ENCODE assay signal across 1 cellular context in genomic region chr7:95772771-95773581, GRCh38.
A peak's percentile ranks its signal among the peaks of the same experiment; 100 is the strongest.
TF ChIP-seq lines count a peak whose summit lies in the region.

No MANE protein-coding gene starts in this region.

TF ChIP-seq in HEK293, 187 proteins besides CTCF, POLR2A, EP300 and RAD21 (continued from another document):
- TF ChIP-seq PBX3 (CRISPR knock-in tag; IDR thresholded peaks at IDR 0.05) (0 out of 2 replicates have a peak, but pooled peaks have one; percentile 2), ZNF571 (tag by site-specific recombination; IDR thresholded peaks at IDR 0.05) (no peak), ZNF677 (tag by site-specific recombination; IDR thresholded peaks at IDR 0.05) (no peak), OVOL3 (tag by site-specific recombination; IDR thresholded peaks at IDR 0.05) (no peak)
